8 cellular contexts compared by ENCODE assay signal in the genomic region with DNA sequence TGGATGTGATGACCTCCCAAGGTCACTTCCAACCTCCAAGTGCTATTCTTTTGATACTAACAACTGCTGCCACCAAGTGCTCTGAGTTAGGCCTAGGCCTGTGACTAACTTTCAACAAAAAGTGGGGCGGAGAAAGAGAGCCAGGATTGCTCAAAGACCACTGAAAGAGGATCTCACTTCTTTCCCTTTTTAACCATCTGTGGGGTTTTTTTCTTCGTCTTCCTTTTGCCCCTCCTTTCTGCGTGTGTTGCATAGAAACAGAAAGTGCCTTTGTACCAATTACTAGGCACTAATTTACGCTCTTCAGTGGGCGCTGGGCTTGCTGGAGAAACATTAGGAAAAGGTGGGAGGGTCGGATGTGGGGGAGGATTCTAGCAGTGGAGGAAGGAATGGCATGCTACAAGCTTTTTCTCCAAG. TPM values are rescaled to one million over a fixed set of nuclear protein-coding genes. Genes with fewer than 3 reads are reported as not detected.
DNase-seq lines count a peak whose midpoint lies in the region; ATAC-seq and TF ChIP-seq lines count a peak whose summit lies in the region.

No MANE protein-coding gene starts in this region.

- WGBS in endodermal cell (ENCODE audit: insufficient coverage in 1 of 2, insufficient read length in 1 of 2), 2 experiments: 54 to 71% methylated on average over 3 to 6 of the region's 6 CpGs

- H3K27me3 ChIP-seq in Peyer's patch (no peaks in the 10 kb centered on the region), endodermal cell (ENCODE audit: control insufficient read depth, insufficient read depth, low read length, poor library complexity, severe bottlenecking) (peaks cover 12% of the 10 kb centered on the region), osteoblast (ENCODE audit: insufficient read depth, low read length) (no peaks in the 10 kb centered on the region)

- DNase-seq in activated T-cell treated with anti-CD3 and anti-CD28 coated beads for 48 hours (ENCODE audit: low read depth) (peak; percentile 24), activated T-cell treated with anti-CD3 and anti-CD28 coated beads for 4 hours (no peak), Peyer's patch (peak in 2 of 3 donors; percentile 35 to 59), endodermal cell (no peak), osteoblast (ENCODE audit: insufficient read length, low spot score, missing footprints) (no peak), HEK293T (ENCODE audit: extremely low spot score) (no peak), D341Med (ENCODE audit: low spot score) (no peak)

- peak overlapping the region; percentile 64 for H3K4me2 ChIP-seq in osteoblast (ENCODE audit: insufficient read depth, low read length)

- no peak overlapping the region for H3K27ac Mint-ChIP-seq in endodermal cell

- H3K27ac ChIP-seq in Peyer's patch (peak overlapping the region; percentile 58 to 77 (median 69)), endodermal cell (ENCODE audit: low read depth, low read length) (peak overlapping the region; percentile 72), osteoblast (ENCODE audit: low read depth, low read length) (peak overlapping the region; percentile 99)

- no peaks in the 10 kb centered on the region for H3K9me3 Mint-ChIP-seq in endodermal cell

- H3K27me3 Mint-ChIP-seq in endodermal cell (ENCODE audit: insufficient read depth): peaks cover 11% of the 10 kb centered on the region

- peaks cover 20% of the 10 kb centered on the region for H3K4me1 Mint-ChIP-seq in endodermal cell

- no peaks in the 10 kb centered on the region for H3K36me3 ChIP-seq in Peyer's patch
- H3K36me3 ChIP-seq in endodermal cell (ENCODE audit: control insufficient read depth, insufficient read depth, low read length): no peaks in the 10 kb centered on the region
- H3K36me3 ChIP-seq in osteoblast (ENCODE audit: insufficient read depth, low read length): peaks cover 6% of the 10 kb centered on the region

- H4K20me1 ChIP-seq in osteoblast (ENCODE audit: insufficient read depth, low read length): peaks cover 13% of the 10 kb centered on the region

- POLR2A ChIA-PET in HEK293T (lab: Yijun Ruan, JAX): interaction anchor here (8.4 kb wide), 1 partner anchor 13 kb away, joined by 74 read pairs; no protein-coding TSS in a partner anchor

- no peak overlapping the region for H2AFZ ChIP-seq in osteoblast (ENCODE audit: low read length)

- peaks cover 0 to 76% (median 11%) of the 10 kb centered on the region in 4 donors for H3K4me1 ChIP-seq in Peyer's patch
- peaks cover 3% of the 10 kb centered on the region for H3K4me1 ChIP-seq in endodermal cell (ENCODE audit: control insufficient read depth, insufficient read depth, low read length)
- H3K4me1 ChIP-seq in osteoblast (ENCODE audit: insufficient read depth, low read length): peaks cover 75% of the 10 kb centered on the region

- no peak overlapping the region for H3K9ac ChIP-seq in endodermal cell (ENCODE audit: extremely low read depth, low read length, poor library complexity, severe bottlenecking)

- H3K4me3 Mint-ChIP-seq in endodermal cell: no peak overlapping the region

- H3K36me3 Mint-ChIP-seq in endodermal cell (ENCODE audit: low read depth): no peaks in the 10 kb centered on the region

- CTCF ChIA-PET in HEK293T (lab: Yijun Ruan, JAX): no interaction called here

- peak; percentile 76 for ATAC-seq in HG02870 (IDR thresholded peaks at IDR 0.05; ENCODE audit: unreplicated experiment)

- peaks cover 92% of the 10 kb centered on the region for H3K79me2 ChIP-seq in osteoblast (ENCODE audit: insufficient read depth, low read length)

- no peaks in the 10 kb centered on the region for H3K9me3 ChIP-seq in Peyer's patch
- H3K9me3 ChIP-seq in endodermal cell (ENCODE audit: control insufficient read depth, low read length): no peaks in the 10 kb centered on the region
- no peaks in the 10 kb centered on the region for H3K9me3 ChIP-seq in osteoblast (ENCODE audit: low read depth, low read length)

- no peak for TF ChIP-seq POLR2A in Peyer's patch (IDR thresholded peaks at IDR 0.05)

- no peak for TF ChIP-seq CTCF in Peyer's patch (IDR thresholded peaks at IDR 0.05)
- TF ChIP-seq CTCF in endodermal cell (conservative IDR thresholded peaks at IDR 0.05): no peak
- no peak for TF ChIP-seq CTCF in osteoblast (IDR thresholded peaks at IDR 0.05; ENCODE audit: extremely low read depth, low read depth, low read length)

- H3K4me3 ChIP-seq in Peyer's patch: peak overlapping the region in 1 of 4 donors; percentile 6
- no peak overlapping the region for H3K4me3 ChIP-seq in endodermal cell (ENCODE audit: low read length)
- H3K4me3 ChIP-seq in osteoblast (ENCODE audit: insufficient read depth, low read length): peak overlapping the region; percentile 34

TF ChIP-seq in HEK293T, 16 proteins besides CTCF, POLR2A, EP300 and RAD21:
- TF ChIP-seq ZNF384 (IDR thresholded peaks at IDR 0.05): no peak
- TF ChIP-seq LEF1 (IDR thresholded peaks at IDR 0.05; ENCODE audit: borderline replicate concordance): no peak
- TF ChIP-seq NFRKB (IDR thresholded peaks at IDR 0.05): no peak
- no peak for TF ChIP-seq TARDBP (IDR thresholded peaks at IDR 0.05)

RNA-seq across cellular contexts. Expression of a gene that starts 8.0 kb away (rescaled TPM):
- total RNA-seq in Peyer's patch (100 to 1,000 TPM in 1 of 4 donors, 10 to 100 TPM in 3; 40.6 to 124 (median 55.4) TPM), endodermal cell (under 1 TPM; 0.13 to 0.31 TPM), osteoblast (46.9 and 51.8 TPM in 2 replicates)
- 0.32 TPM for polyA plus RNA-seq in endodermal cell (2013, experiment 1 of 2)
- polyA plus RNA-seq in endodermal cell (2013, experiment 2 of 2): 0.29 TPM

Comparison
In these comparisons a context has a peak if more than half of its experiments do, and no peak if none do; other contexts are left out.
1. DNase-seq: peak in activated T-cell treated with anti-CD3 and anti-CD28 coated beads for 48 hours (single experiment) and Peyer's patch (2 of 3); none in activated T-cell treated with anti-CD3 and anti-CD28 coated beads for 4 hours (single experiment), endodermal cell (single experiment), osteoblast (single experiment), HEK293T (single experiment) and D341Med (single experiment).
2. RNA of a gene that starts 8.0 kb away (total RNA-seq): 40.6 to 124 TPM in Peyer's patch and 46.9 to 51.8 TPM in osteoblast; 0.13 to 0.31 TPM in endodermal cell; every median in the first group is over 10 times any median in the second.
3. Peak in every context shown above with its lines, with median percentiles within 50 percentile points of each other: H3K27ac ChIP-seq.